In genomic region chr11:20457934-20458333, GRCh38 we compare ENCODE assay signal across 32 cellular contexts.
"Had no signal": no experiment of that assay in that cellular context is flagged by ENCODE, and none has a peak within 500 bp of the region (broad histone marks: within the 10 kb centered on the region; RNA-seq: fewer than 3 reads in every experiment).

No MANE protein-coding gene starts in this region.

- DNase-seq: Karpas-422, Kasumi-1, MG63, MM.1S, MV-4-11, NCI-H1048, NCI-H1092, NCI-H1092 treated with DMSO at 0.1 percent for 48 hours, NCI-H1105, NCI-H1105 treated with DMSO at 0.1 percent for 48 hours, NCI-H1417 treated with DMSO at 0.1 percent for 48 hours, NCI-H1436, NCI-H1436 treated with DMSO at 0.1 percent for 48 hours, NCI-H146, NCI-H187, NCI-H187 treated with DMSO at 0.1 percent for 48 hours, NCI-H1930, NCI-H2029, NCI-H2029 treated with DMSO at 0.1 percent for 48 hours, NCI-H2081, NCI-H2081 treated with DMSO at 0.1 percent for 48 hours, NCI-H2107, NCI-H2171, NCI-H2171 treated with DMSO at 0.1 percent for 48 hours, NCI-H2227 treated with DMSO at 0.1 percent for 48 hours, NCI-H226, NCI-H345, NCI-H446, NCI-H446 treated with DMSO at 0.1 percent for 48 hours, NCI-H510A, NCI-H510A treated with DMSO at 0.1 percent for 48 hours had no signal

- H3K9me3 ChIP-seq: MG63 had no signal

- H3K4me3 ChIP-seq: MG63 had no signal

- H3K4me2 ChIP-seq: KMS-11 had no signal

- H3K27ac ChIP-seq: KMS-11 had no signal

- H3K9ac ChIP-seq: KMS-11 had no signal

- H3K27me3 ChIP-seq: MG63 had no signal
